15 cellular contexts compared by ENCODE assay signal in the genomic region with DNA sequence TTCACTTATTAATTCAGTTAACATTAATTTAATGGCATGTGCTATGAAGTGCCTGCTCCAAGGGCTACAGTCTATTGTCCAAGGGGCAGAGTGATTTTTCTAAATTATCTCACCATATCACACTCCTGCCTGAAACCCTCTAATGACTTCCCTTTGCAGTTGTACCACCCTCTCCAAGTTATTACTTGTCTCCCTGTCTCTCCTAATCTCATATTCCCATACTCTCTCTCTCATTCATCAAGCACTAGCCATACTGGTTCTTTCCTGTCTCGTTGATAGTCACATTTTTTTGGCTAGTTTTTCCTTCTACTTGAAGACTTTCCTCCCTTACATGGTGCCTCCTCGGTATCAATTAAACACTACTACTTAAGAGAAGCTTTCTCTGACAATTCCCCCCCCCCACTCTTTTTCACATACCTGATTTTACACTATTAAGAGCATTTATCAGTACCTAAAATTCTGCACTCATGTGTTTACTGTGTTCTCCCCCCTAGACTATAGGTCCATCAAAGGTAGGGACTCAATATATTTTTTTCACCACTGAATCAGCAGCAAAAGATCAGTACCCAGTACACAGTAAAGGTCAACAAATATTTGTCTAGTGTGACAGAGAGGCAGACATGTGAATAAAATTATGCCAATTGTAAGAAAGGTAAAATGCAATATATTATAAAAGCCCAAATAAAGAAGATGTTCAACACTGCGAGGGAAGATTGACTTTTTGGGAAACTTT.
"Had no signal": no experiment of that assay in that cellular context is flagged by ENCODE, and none has a peak within 500 bp of the region (broad histone marks: within the 10 kb centered on the region; RNA-seq: fewer than 3 reads in every experiment).

No MANE protein-coding gene starts in this region.

- H3K27me3 ChIP-seq: testis had no signal

- DNase-seq: activated CD4-positive, alpha-beta T cell treated with anti-CD3 and anti-CD28 coated beads for 36 hours; activated CD8-positive, alpha-beta memory T cell treated with anti-CD3 and anti-CD28 coated beads, Interleukin-2, amount 50 U/mL, for 48 hours; activated CD8-positive, alpha-beta T cell treated with anti-CD3 and anti-CD28 coated beads for 36 hours; activated naive CD4-positive, alpha-beta T cell treated with Interleukin-2 at 50 U/mL for 16 hours; amniotic stem cell; cerebellar nuclear complex; effector memory CD8-positive, alpha-beta T cell; hippocampal formation; stimulated activated CD4-positive, alpha-beta T cell treated with anti-CD3 and anti-CD28 coated beads, Interleukin-4, amount 100 ng/mL, for 1 hour; stimulated activated CD8-positive, alpha-beta memory T cell treated with anti-CD3 and anti-CD28 coated beads, Interleukin-4, amount 100 ng/mL, for 48 hours; stimulated activated naive CD8-positive, alpha-beta T cell treated with anti-CD3 and anti-CD28 coated beads, Interleukin-15, amount 100 ng/mL, for 72 hours; testis had no signal

- H3K27ac Mint-ChIP-seq: activated CD4-positive, alpha-beta T cell treated with anti-CD3 and anti-CD28 coated beads for 36 hours; activated CD8-positive, alpha-beta T cell treated with anti-CD3 and anti-CD28 coated beads for 36 hours; activated T-helper 1 cell treated with anti-CD3 and anti-CD28 coated beads, Interleukin-12 subunit alpha, Interleukin-12 subunit beta, Interleukin-2, Interleukin-4 antibody, amounts not matched to agents 30 ng/mL and 10 ng/mL and 1 ng/mL, durations not matched to agents 14 hours and 24 hours and 36 hours; brain; dendritic cell treated with granulocyte-macrophage colony-stimulating factor and Interleukin-4, amounts not matched to agents 40 ng/mL and 50 ng/mL, for 4 days; stimulated activated naive CD8-positive, alpha-beta T cell treated with anti-CD3 and anti-CD28 coated beads, Interleukin-15, amount 100 ng/mL, for 72 hours had no signal

- H3K4me3 Mint-ChIP-seq: activated CD4-positive, alpha-beta T cell treated with anti-CD3 and anti-CD28 coated beads for 36 hours; activated CD8-positive, alpha-beta T cell treated with anti-CD3 and anti-CD28 coated beads for 36 hours; activated T-helper 1 cell treated with anti-CD3 and anti-CD28 coated beads, Interleukin-12 subunit alpha, Interleukin-12 subunit beta, Interleukin-2, Interleukin-4 antibody, amounts not matched to agents 30 ng/mL and 10 ng/mL and 1 ng/mL, durations not matched to agents 14 hours and 24 hours and 36 hours; brain; dendritic cell treated with granulocyte-macrophage colony-stimulating factor and Interleukin-4, amounts not matched to agents 40 ng/mL and 50 ng/mL, for 4 days; stimulated activated naive CD8-positive, alpha-beta T cell treated with anti-CD3 and anti-CD28 coated beads, Interleukin-15, amount 100 ng/mL, for 72 hours had no signal

- ATAC-seq: activated CD4-positive, alpha-beta T cell treated with anti-CD3 and anti-CD28 coated beads for 36 hours; activated CD8-positive, alpha-beta T cell treated with anti-CD3 and anti-CD28 coated beads for 36 hours; effector memory CD8-positive, alpha-beta T cell; stimulated activated naive CD8-positive, alpha-beta T cell treated with anti-CD3 and anti-CD28 coated beads, Interleukin-15, amount 100 ng/mL, for 72 hours had no signal

- H3K9me3 Mint-ChIP-seq: activated CD8-positive, alpha-beta T cell treated with anti-CD3 and anti-CD28 coated beads for 36 hours; activated T-helper 1 cell treated with anti-CD3 and anti-CD28 coated beads, Interleukin-12 subunit alpha, Interleukin-12 subunit beta, Interleukin-2, Interleukin-4 antibody, amounts not matched to agents 30 ng/mL and 10 ng/mL and 1 ng/mL, durations not matched to agents 14 hours and 24 hours and 36 hours; brain; dendritic cell treated with granulocyte-macrophage colony-stimulating factor and Interleukin-4, amounts not matched to agents 40 ng/mL and 50 ng/mL, for 4 days; effector memory CD8-positive, alpha-beta T cell; stimulated activated naive CD8-positive, alpha-beta T cell treated with anti-CD3 and anti-CD28 coated beads, Interleukin-15, amount 100 ng/mL, for 72 hours had no signal

- H3K4me3 ChIP-seq: testis had no signal

- H3K9me3 ChIP-seq: testis had no signal

- H3K4me1 ChIP-seq: testis had no signal

- H3K27me3 Mint-ChIP-seq: activated CD4-positive, alpha-beta T cell treated with anti-CD3 and anti-CD28 coated beads for 36 hours; activated CD8-positive, alpha-beta T cell treated with anti-CD3 and anti-CD28 coated beads for 36 hours; brain; dendritic cell treated with granulocyte-macrophage colony-stimulating factor and Interleukin-4, amounts not matched to agents 40 ng/mL and 50 ng/mL, for 4 days; effector memory CD8-positive, alpha-beta T cell; stimulated activated naive CD8-positive, alpha-beta T cell treated with anti-CD3 and anti-CD28 coated beads, Interleukin-15, amount 100 ng/mL, for 72 hours had no signal
